Comparison of ENCODE assay signal across 18 cellular contexts in genomic region chr14:78310263-78310662, GRCh38.
"Had no signal": no experiment of that assay in that cellular context is flagged by ENCODE, and none has a peak within 500 bp of the region (broad histone marks: within the 10 kb centered on the region; RNA-seq: fewer than 3 reads in every experiment).

No MANE protein-coding gene starts in this region.

- H3K4me2 ChIP-seq: smooth muscle cell had no signal

- H3K4me3 ChIP-seq: cardiac muscle cell, lung, pancreas, smooth muscle cell, stomach, upper lobe of left lung had no signal

- H3K4me3 Mint-ChIP-seq: activated CD4-positive, alpha-beta memory T cell treated with anti-CD3 and anti-CD28 coated beads for 36 hours; activated CD4-positive, alpha-beta T cell treated with anti-CD3 and anti-CD28 coated beads for 36 hours; activated naive CD8-positive, alpha-beta T cell; effector memory CD8-positive, alpha-beta T cell; natural killer cell; stimulated activated effector memory CD8-positive, alpha-beta T cell treated with anti-CD3 and anti-CD28 coated beads, Interleukin-12 subunit alpha, Interleukin-12 subunit beta, amount 100 ng/mL, for 72 hours; WTC11 had no signal

- H3K36me3 ChIP-seq: cardiac muscle cell, pancreas, stomach, upper lobe of left lung had no signal

- H3K27ac ChIP-seq: cardiac muscle cell, pancreas, stomach, upper lobe of left lung had no signal

- H3K27me3 Mint-ChIP-seq: activated CD4-positive, alpha-beta memory T cell treated with anti-CD3 and anti-CD28 coated beads for 36 hours; effector memory CD8-positive, alpha-beta T cell had no signal

- H3K4me1 ChIP-seq: pancreas, upper lobe of left lung had no signal

- H3K4me1 Mint-ChIP-seq: activated CD4-positive, alpha-beta T cell treated with anti-CD3 and anti-CD28 coated beads for 36 hours; natural killer cell; stimulated activated effector memory CD8-positive, alpha-beta T cell treated with anti-CD3 and anti-CD28 coated beads, Interleukin-12 subunit alpha, Interleukin-12 subunit beta, amount 100 ng/mL, for 72 hours had no signal

- H3K9me3 ChIP-seq: pancreas, stomach, upper lobe of left lung had no signal

- DNase-seq: activated CD4-positive, alpha-beta memory T cell treated with anti-CD3 and anti-CD28 coated beads for 36 hours; activated CD4-positive, alpha-beta T cell treated with anti-CD3 and anti-CD28 coated beads for 36 hours; activated T-cell treated with anti-CD3 and anti-CD28 coated beads for 4 hours; dermis blood vessel endothelial cell; effector memory CD8-positive, alpha-beta T cell; foreskin fibroblast; kidney; natural killer cell; pancreas; stimulated activated CD4-positive, alpha-beta T cell treated with anti-CD3 and anti-CD28 coated beads, Interleukin-4, amount 100 ng/mL, for 24 hours; stomach; upper lobe of left lung had no signal

- H3K27ac Mint-ChIP-seq: activated CD4-positive, alpha-beta memory T cell treated with anti-CD3 and anti-CD28 coated beads for 36 hours; activated CD4-positive, alpha-beta T cell treated with anti-CD3 and anti-CD28 coated beads for 36 hours; activated naive CD8-positive, alpha-beta T cell; effector memory CD8-positive, alpha-beta T cell; natural killer cell; stimulated activated effector memory CD8-positive, alpha-beta T cell treated with anti-CD3 and anti-CD28 coated beads, Interleukin-12 subunit alpha, Interleukin-12 subunit beta, amount 100 ng/mL, for 72 hours; WTC11 had no signal

- FAIRE-seq: kidney, pancreas had no signal

- H3K9me3 Mint-ChIP-seq: activated CD4-positive, alpha-beta memory T cell treated with anti-CD3 and anti-CD28 coated beads for 36 hours; effector memory CD8-positive, alpha-beta T cell; natural killer cell; stimulated activated effector memory CD8-positive, alpha-beta T cell treated with anti-CD3 and anti-CD28 coated beads, Interleukin-12 subunit alpha, Interleukin-12 subunit beta, amount 100 ng/mL, for 72 hours; WTC11 had no signal

- H3K36me3 Mint-ChIP-seq: activated CD4-positive, alpha-beta memory T cell treated with anti-CD3 and anti-CD28 coated beads for 36 hours; activated naive CD8-positive, alpha-beta T cell; natural killer cell; stimulated activated effector memory CD8-positive, alpha-beta T cell treated with anti-CD3 and anti-CD28 coated beads, Interleukin-12 subunit alpha, Interleukin-12 subunit beta, amount 100 ng/mL, for 72 hours; WTC11 had no signal

- H3K27me3 ChIP-seq: cardiac muscle cell, pancreas, stomach, upper lobe of left lung had no signal
